9 cellular contexts compared by ENCODE assay signal in genomic region chr10:89296227-89296648, GRCh38. TPM values are rescaled to one million over a fixed set of nuclear protein-coding genes. Genes with fewer than 3 reads are reported as not detected.
DNase-seq lines count a peak whose midpoint lies in the region; ATAC-seq and TF ChIP-seq lines count a peak whose summit lies in the region.
"Had no signal": no experiment of that assay in that cellular context is flagged by ENCODE, and none has a peak within 500 bp of the region (broad histone marks: within the 10 kb centered on the region; RNA-seq: fewer than 3 reads in every experiment).

No MANE protein-coding gene starts in this region.

- no peaks in the 10 kb centered on the region for H3K36me3 ChIP-seq in mucosa of rectum (ENCODE audit: control insufficient read depth in 2 of 2, insufficient read depth in 2 of 2, low read length in 2 of 2)
- no peaks in the 10 kb centered on the region for H3K36me3 ChIP-seq in thyroid gland

- H3K27me3 ChIP-seq in mucosa of rectum (ENCODE audit: control insufficient read depth in 2 of 2, insufficient read depth in 2 of 2, low read length in 2 of 2) = no peaks in the 10 kb centered on the region
- no peaks in the 10 kb centered on the region for H3K27me3 ChIP-seq in thyroid gland

- TF ChIP-seq POLR2A in thyroid gland (IDR thresholded peaks at IDR 0.05) = no peak

- intact Hi-C loops in thyroid gland (cut with DNase I) = no loop called here

- H3K4me3 ChIP-seq in AG09309 (ENCODE audit: control insufficient read depth, low read depth, low read length) (no peak overlapping the region), choroid plexus epithelial cell (ENCODE audit: low read depth, low read length) (no peak overlapping the region), mucosa of rectum (ENCODE audit: low read length in 2 of 2) (no peak overlapping the region), thyroid gland (replicated peaks in 1 of 3) (no peak overlapping the region)

- no peak overlapping the region for H3K9ac ChIP-seq in mucosa of rectum (ENCODE audit: low read depth in 1 of 2, low read length in 2 of 2)

- DNase-seq in AG09309 (ENCODE audit: low read depth) (peak; percentile 52), KBM-7 (peak; percentile 81), choroid plexus epithelial cell (ENCODE audit: low read depth) (peak; percentile 90), thyroid gland (no peak), COLO668 (lab: John Stamatoyannopoulos, UW; ENCODE audit: unreplicated experiment) (no peak)
- DNase-seq in stimulated activated CD4-positive, alpha-beta T cell treated with anti-CD3 and anti-CD28 coated beads, Interleukin-4, amount 100 ng/mL, for 4 hours = no peak
- DNase-seq: activated gamma-delta T cell treated with Interleukin-2 at 50 U/mL for 16 hours had no signal

- no peak for ATAC-seq in HG03460 (IDR thresholded peaks at IDR 0.05; ENCODE audit: unreplicated experiment)

- H3K9me3 ChIP-seq in mucosa of rectum (ENCODE audit: control insufficient read depth in 2 of 2, low read length in 2 of 2) (no peaks in the 10 kb centered on the region), thyroid gland (no peaks in the 10 kb centered on the region)

- in situ Hi-C loops in KBM-7 (cut with MboI; ENCODE audit: low pct_unique_long_range_greater_than_20kb, low sequenced_read_pairs) = no loop called here

- WGBS in thyroid gland, 2 donors = 78 to 80% methylated on average over 5 of the region's 5 CpGs

- H3K4me1 ChIP-seq in mucosa of rectum (ENCODE audit: control insufficient read depth in 2 of 2, insufficient read depth in 2 of 2, low read length in 2 of 2) (peaks cover 5 to 7% of the 10 kb centered on the region in 2 donors), thyroid gland (peaks cover 4% of the 10 kb centered on the region in 2 donors)

- TF ChIP-seq CTCF in AG09309 (IDR thresholded peaks at IDR 0.05; ENCODE audit: control insufficient read depth, insufficient read depth, low read depth, low read length, missing control alignments) (no peak), choroid plexus epithelial cell (conservative IDR thresholded peaks at IDR 0.05; ENCODE audit: low read depth, low read length) (no peak), thyroid gland (IDR thresholded peaks at IDR 0.05) (no peak)

- H3K27ac ChIP-seq in mucosa of rectum (ENCODE audit: low read depth in 2 of 2, low read length in 2 of 2) (peak overlapping the region; percentile 18 to 47), thyroid gland (peak overlapping the region in 1 of 3 donors; percentile 45)

RNA-seq across cellular contexts. Expression of gene IFIT2, which starts 5.6 kb away (rescaled TPM):
- 1 to 10 TPM; 3.4 to 5.4 (median 4.6) TPM for total RNA-seq in thyroid gland

RNA-seq across cellular contexts. Expression of gene IFIT3, which starts 31.6 kb away (rescaled TPM):
- total RNA-seq in thyroid gland = 10 to 100 TPM in 1 of 4 donors, 1 to 10 TPM in 3; 5.9 to 11.4 (median 8.8) TPM

RNA-seq across cellular contexts. Expression of gene LIPA, which starts 44.7 kb away (rescaled TPM):
- total RNA-seq in thyroid gland = 10 to 100 TPM; 29.1 to 45.8 (median 33.9) TPM

Comparison
In these comparisons a context has a peak if more than half of its experiments do, and no peak if none do; other contexts are left out.
1. DNase-seq: peak in AG09309 (single experiment), KBM-7 (single experiment) and choroid plexus epithelial cell (single experiment); none in thyroid gland (0 of 2), stimulated activated CD4-positive, alpha-beta T cell treated with anti-CD3 and anti-CD28 coated beads, Interleukin-4, amount 100 ng/mL, for 4 hours (0 of 2) and COLO668 (single experiment).